Comparison of ENCODE assay signal across 39 cellular contexts in the genomic region with DNA sequence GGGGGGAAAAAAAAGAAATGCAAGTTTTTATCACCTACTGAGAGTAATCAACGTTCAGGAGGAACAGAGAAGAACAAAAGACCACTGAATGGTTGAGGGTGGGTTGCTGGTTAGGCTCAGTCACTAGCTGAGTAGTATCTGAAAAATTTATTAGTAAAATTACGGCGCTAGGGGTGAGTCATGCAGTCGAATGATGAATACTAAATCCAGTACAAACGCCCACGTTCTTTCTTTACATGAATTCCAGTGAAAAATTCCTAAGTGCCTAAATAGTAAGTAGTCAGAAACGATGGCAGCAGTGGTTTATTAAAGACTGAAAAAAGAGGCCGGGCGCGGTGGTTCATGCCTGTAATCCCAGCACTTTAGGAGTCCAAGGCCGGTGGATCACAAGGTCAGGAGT. TPM values are rescaled to one million over a fixed set of nuclear protein-coding genes. Genes with fewer than 3 reads are reported as not detected.
DNase-seq lines count a peak whose midpoint lies in the region; ATAC-seq and TF ChIP-seq lines count a peak whose summit lies in the region.
"Had no signal": no experiment of that assay in that cellular context is flagged by ENCODE, and none has a peak within 500 bp of the region (broad histone marks: within the 10 kb centered on the region; RNA-seq: fewer than 3 reads in every experiment).

No MANE protein-coding gene starts in this region.

- peaks cover 9% of the 10 kb centered on the region for H3K27me3 Mint-ChIP-seq in activated T-cell treated with anti-CD3 and anti-CD28 coated beads, Interleukin-2, amount 50 U/mL, for 24 hours
- H3K27me3 Mint-ChIP-seq: activated CD4-positive, alpha-beta T cell treated with anti-CD3 and anti-CD28 coated beads, Interleukin-2, amount 10 ng/mL, durations not matched to agents 24 days and 14 days; central memory CD8-positive, alpha-beta T cell; dendritic cell treated with granulocyte-macrophage colony-stimulating factor and Interleukin-4, amounts not matched to agents 40 ng/mL and 50 ng/mL, for 4 days had no signal

- H3K27me3 ChIP-seq in A673 (replicated peaks; ENCODE audit: insufficient read depth, low read depth, low read length, poor library complexity) = peaks cover 14% of the 10 kb centered on the region
- H3K27me3 ChIP-seq in GM23248 (replicated peaks; ENCODE audit: insufficient read depth) = peaks cover 8% of the 10 kb centered on the region; the same call in 1 of the 2 replicates
- H3K27me3 ChIP-seq in PC-3 (ENCODE audit: low read length) = peaks cover 37% of the 10 kb centered on the region
- no peaks in the 10 kb centered on the region for H3K27me3 ChIP-seq in mammary epithelial cell (ENCODE audit: insufficient read depth, low read length)
- H3K27me3 ChIP-seq in osteoblast (ENCODE audit: insufficient read depth, low read length) = no peaks in the 10 kb centered on the region
- H3K27me3 ChIP-seq: ascending aorta, left lung, tibial artery had no signal

- H3K4me3 ChIP-seq in A673 (ENCODE audit: low read depth, low read length, poor library complexity, severe bottlenecking) (no peak overlapping the region), GM23248 (no peak overlapping the region), PC-3 (ENCODE audit: low read length) (no peak overlapping the region), mammary epithelial cell (replicated peaks in 1 of 3; ENCODE audit: insufficient read depth in 1 of 3, low read depth in 2 of 3, low read length in 3 of 3) (no peak overlapping the region), osteoblast (ENCODE audit: insufficient read depth, low read length) (no peak overlapping the region)
- H3K4me3 ChIP-seq: ascending aorta, K562, left lung, tibial artery had no signal

- H3K27ac ChIP-seq in A673 (ENCODE audit: low read depth, low read length, poor library complexity, severe bottlenecking) (no peak overlapping the region), GM23248 (no peak overlapping the region), PC-3 (ENCODE audit: low read length) (no peak overlapping the region), mammary epithelial cell (ENCODE audit: insufficient read depth, low read depth, low read length) (no peak overlapping the region), osteoblast (ENCODE audit: low read depth, low read length) (no peak overlapping the region)
- H3K27ac ChIP-seq: ascending aorta, left lung, parathyroid adenoma, tibial artery, WERI-Rb-1 had no signal

- peak; percentile 40 for DNase-seq in A673 (ENCODE audit: low spot score)
- DNase-seq in GM23248 = peak; percentile 61
- DNase-seq in PC-3 = peak; percentile 77
- peak; percentile 56 for DNase-seq in mammary epithelial cell
- DNase-seq in osteoblast (ENCODE audit: insufficient read length, low spot score, missing footprints) = no peak
- no peak for DNase-seq in T-helper 1 cell
- no peak for DNase-seq in activated T-cell treated with anti-CD3 and anti-CD28 coated beads, Interleukin-2, amount 50 U/mL, for 24 hours
- DNase-seq in foreskin melanocyte = no peak
- DNase-seq: ACHN; activated CD4-positive, alpha-beta T cell treated with anti-CD3 and anti-CD28 coated beads, Interleukin-2, amount 10 ng/mL, durations not matched to agents 24 days and 14 days; activated gamma-delta T cell; activated naive CD8-positive, alpha-beta T cell treated with anti-CD3 and anti-CD28 coated beads for 36 hours; activated T-cell treated with anti-CD3 and anti-CD28 coated beads, Interleukin-2, amount 50 U/mL, for 4 hours; CD8-positive, alpha-beta memory T cell; erythroblast; glutamatergic neuron; left lung; mesenchymal stem cell; MM.1S; NCI-H2029; NCI-H2227 treated with DMSO at 0.1 percent for 48 hours; NCI-H526 treated with DMSO at 0.1 percent for 48 hours; NK-92 treated with Interleukin-12 subunit alpha and Interleukin-12 subunit beta, amount 100 ng/mL, for 24 hours; right cardiac atrium; SHP77; stimulated activated CD4-positive, alpha-beta T cell treated with anti-CD3 and anti-CD28 coated beads, Interleukin-12 subunit alpha, Interleukin-12 subunit beta, amount 100 ng/mL, for 4 hours; stimulated activated CD4-positive, alpha-beta T cell treated with anti-CD3 and anti-CD28 coated beads, Interleukin-2, amount 100 ng/mL, for 48 hours; T-helper 9 cell; tibial artery; WERI-Rb-1 had no signal

- H3K9me2 ChIP-seq in GM23248 (ENCODE audit: insufficient read depth) (no peaks in the 10 kb centered on the region), PC-3 (replicated peaks; ENCODE audit: low read length) (no peaks in the 10 kb centered on the region)

- intact Hi-C loops in A673 (cut with micrococcal nuclease; ENCODE audit: unreplicated experiment) = no loop called here
- intact Hi-C loops in PC-3 (cut with micrococcal nuclease) = no loop called here
- intact Hi-C loops in mammary epithelial cell (cut with micrococcal nuclease) = no loop called here

- POLR2A ChIA-PET in A673 (lab: Charles Lee; ENCODE audit: low non-redundant PET) = interaction anchor here (0.7 kb wide), 1 partner anchor 8 kb away, joined by 3 read pairs; no protein-coding TSS in a partner anchor
- POLR2A ChIA-PET in PC-3 (lab: Charles Lee; ENCODE audit: unreplicated experiment) = no interaction called here

- H3K36me3 Mint-ChIP-seq in activated T-cell treated with anti-CD3 and anti-CD28 coated beads, Interleukin-2, amount 50 U/mL, for 24 hours (ENCODE audit: low read depth) = no peaks in the 10 kb centered on the region
- H3K36me3 Mint-ChIP-seq: activated naive CD8-positive, alpha-beta T cell treated with anti-CD3 and anti-CD28 coated beads for 36 hours; CD8-positive, alpha-beta memory T cell had no signal

- in situ Hi-C loops in GM23248 (cut with MboI) (no loop called here), mammary epithelial cell (cut with MboI; ENCODE audit: low sequenced_read_pairs in 2 of 2) (no loop called here)

- BruUV-seq in A673 (replicated peaks; lab: Mats Ljungman, UMichigan) (no TSS peak), PC-3 (replicated peaks; lab: Mats Ljungman, UMichigan) (no TSS peak), mammary epithelial cell (replicated peaks; lab: Mats Ljungman, UMichigan) (no TSS peak)

- 43 to 44% methylated on average over 11 of the region's 11 CpGs for WGBS in GM23248 (ENCODE audit: low coverage in 1 of 2, low lambda C conversion rate in 2 of 2, missing lambda C conversion rate in 2 of 2), 2 experiments
- 14% methylated on average over 10 of the region's 11 CpGs for WGBS in mammary epithelial cell (ENCODE audit: low coverage, missing lambda C conversion rate)

- no peak; the same call in 1 of the 2 replicates for ATAC-seq in PC-3
- ATAC-seq: activated T-cell treated with anti-CD3 and anti-CD28 coated beads, Interleukin-2, amount 50 U/mL, for 4 hours; K562; left lung; right cardiac atrium had no signal

- H3K27ac Mint-ChIP-seq in activated T-cell treated with anti-CD3 and anti-CD28 coated beads, Interleukin-2, amount 50 U/mL, for 24 hours = no peak overlapping the region
- H3K27ac Mint-ChIP-seq: activated CD4-positive, alpha-beta T cell treated with anti-CD3 and anti-CD28 coated beads, Interleukin-2, amount 10 ng/mL, durations not matched to agents 24 days and 14 days; activated naive CD8-positive, alpha-beta T cell treated with anti-CD3 and anti-CD28 coated beads for 36 hours; CD8-positive, alpha-beta memory T cell; dendritic cell treated with granulocyte-macrophage colony-stimulating factor and Interleukin-4, amounts not matched to agents 40 ng/mL and 50 ng/mL, for 4 days had no signal

- H3K79me2 ChIP-seq in GM23248 (ENCODE audit: insufficient read depth) (no peaks in the 10 kb centered on the region), PC-3 (ENCODE audit: low read length) (no peaks in the 10 kb centered on the region), mammary epithelial cell (ENCODE audit: insufficient read depth, low read length) (no peaks in the 10 kb centered on the region), osteoblast (ENCODE audit: insufficient read depth, low read length) (no peaks in the 10 kb centered on the region)
- H3K79me2 ChIP-seq: parathyroid adenoma had no signal

- CTCF ChIA-PET in A673 (lab: Charles Lee) (no interaction called here), PC-3 (lab: Charles Lee) (no interaction called here), mammary epithelial cell (lab: Charles Lee; ENCODE audit: low non-redundant PET) (no interaction called here)

- H4K20me1 ChIP-seq in GM23248 (ENCODE audit: insufficient read depth) (no peaks in the 10 kb centered on the region), PC-3 (ENCODE audit: low read length) (no peaks in the 10 kb centered on the region), mammary epithelial cell (ENCODE audit: insufficient read depth, low read length) (no peaks in the 10 kb centered on the region), osteoblast (ENCODE audit: insufficient read depth, low read length) (no peaks in the 10 kb centered on the region)

- no peaks in the 10 kb centered on the region for H3K4me1 Mint-ChIP-seq in activated T-cell treated with anti-CD3 and anti-CD28 coated beads, Interleukin-2, amount 50 U/mL, for 24 hours (ENCODE audit: low read depth)
- H3K4me1 Mint-ChIP-seq: activated CD4-positive, alpha-beta T cell treated with anti-CD3 and anti-CD28 coated beads, Interleukin-2, amount 10 ng/mL, durations not matched to agents 24 days and 14 days; activated naive CD8-positive, alpha-beta T cell treated with anti-CD3 and anti-CD28 coated beads for 36 hours; CD8-positive, alpha-beta memory T cell; central memory CD8-positive, alpha-beta T cell; neural crest cell had no signal

- no peaks in the 10 kb centered on the region for H3K36me3 ChIP-seq in A673 (ENCODE audit: insufficient read depth, low read length, poor library complexity, severe bottlenecking)
- no peaks in the 10 kb centered on the region for H3K36me3 ChIP-seq in GM23248 (ENCODE audit: low read depth)
- H3K36me3 ChIP-seq in PC-3 (ENCODE audit: low read depth, low read length) = no peaks in the 10 kb centered on the region
- H3K36me3 ChIP-seq in mammary epithelial cell (ENCODE audit: insufficient read depth, low read length) = no peaks in the 10 kb centered on the region
- no peaks in the 10 kb centered on the region for H3K36me3 ChIP-seq in osteoblast (ENCODE audit: insufficient read depth, low read length)
- H3K36me3 ChIP-seq: ascending aorta, left lung, tibial artery, WERI-Rb-1 had no signal

- H3K4me1 ChIP-seq in A673 (ENCODE audit: insufficient read depth, low read length, poor library complexity, severe bottlenecking) = no peaks in the 10 kb centered on the region
- H3K4me1 ChIP-seq in GM23248 (ENCODE audit: insufficient read depth) = no peaks in the 10 kb centered on the region
- H3K4me1 ChIP-seq in PC-3 (ENCODE audit: insufficient read depth, low read length) = 0 out of 2 replicates have a peak, but pooled peaks cover 4% of the 10 kb centered on the region
- H3K4me1 ChIP-seq in mammary epithelial cell (ENCODE audit: insufficient read depth, low read length) = no peaks in the 10 kb centered on the region
- no peaks in the 10 kb centered on the region for H3K4me1 ChIP-seq in osteoblast (ENCODE audit: insufficient read depth, low read length)
- H3K4me1 ChIP-seq: ascending aorta, left lung, parathyroid adenoma, tibial artery had no signal

- H2AFZ ChIP-seq in GM23248 = no peak overlapping the region
- H2AFZ ChIP-seq in PC-3 (ENCODE audit: low read length) = no peak overlapping the region
- H2AFZ ChIP-seq in mammary epithelial cell (ENCODE audit: low read depth, low read length) = no peak overlapping the region
- no peak overlapping the region for H2AFZ ChIP-seq in osteoblast (ENCODE audit: low read length)
- H2AFZ ChIP-seq: parathyroid adenoma had no signal

- H3K9me3 ChIP-seq in A673 (ENCODE audit: low read depth, low read length, poor library complexity, severe bottlenecking) (no peaks in the 10 kb centered on the region), GM23248 (ENCODE audit: low read depth) (no peaks in the 10 kb centered on the region), PC-3 (ENCODE audit: low read length) (no peaks in the 10 kb centered on the region), mammary epithelial cell (replicated peaks; ENCODE audit: insufficient read depth, low read length) (no peaks in the 10 kb centered on the region), osteoblast (ENCODE audit: low read depth, low read length) (no peaks in the 10 kb centered on the region)
- H3K9me3 ChIP-seq: ascending aorta had no signal

- H3K9ac ChIP-seq in GM23248 = no peak overlapping the region
- H3K9ac ChIP-seq in PC-3 (ENCODE audit: low read length) = no peak overlapping the region
- H3K9ac ChIP-seq in mammary epithelial cell (ENCODE audit: insufficient read depth, low read length) = no peak overlapping the region
- H3K9ac ChIP-seq: parathyroid adenoma had no signal

- H3K4me3 Mint-ChIP-seq in activated T-cell treated with anti-CD3 and anti-CD28 coated beads, Interleukin-2, amount 50 U/mL, for 24 hours = no peak overlapping the region
- H3K4me3 Mint-ChIP-seq: activated CD4-positive, alpha-beta T cell treated with anti-CD3 and anti-CD28 coated beads, Interleukin-2, amount 10 ng/mL, durations not matched to agents 24 days and 14 days; activated naive CD8-positive, alpha-beta T cell treated with anti-CD3 and anti-CD28 coated beads for 36 hours; activated T-cell treated with anti-CD3 and anti-CD28 coated beads, Interleukin-2, amount 50 U/mL, for 4 hours; CD8-positive, alpha-beta memory T cell; central memory CD8-positive, alpha-beta T cell; dendritic cell treated with granulocyte-macrophage colony-stimulating factor and Interleukin-4, amounts not matched to agents 40 ng/mL and 50 ng/mL, for 4 days; neural crest cell had no signal

- TF ChIP-seq CTCF in A673 (conservative IDR thresholded peaks at IDR 0.05; ENCODE audit: low read depth, low read length) = no peak
- no peak for TF ChIP-seq CTCF in PC-3 (conservative IDR thresholded peaks at IDR 0.05; ENCODE audit: low read depth, low read length)
- TF ChIP-seq CTCF in mammary epithelial cell (conservative IDR thresholded peaks at IDR 0.05 in 1 of 2, IDR thresholded peaks at IDR 0.05 in 1 of 2; ENCODE audit: extremely low read depth in 1 of 2, insufficient read depth in 1 of 2, low read depth in 1 of 2, low read length in 2 of 2) = no peak
- TF ChIP-seq CTCF in osteoblast (IDR thresholded peaks at IDR 0.05; ENCODE audit: extremely low read depth, low read depth, low read length) = no peak

- no peaks in the 10 kb centered on the region for H3K9me3 Mint-ChIP-seq in activated T-cell treated with anti-CD3 and anti-CD28 coated beads, Interleukin-2, amount 50 U/mL, for 24 hours
- H3K9me3 Mint-ChIP-seq: activated CD4-positive, alpha-beta T cell treated with anti-CD3 and anti-CD28 coated beads, Interleukin-2, amount 10 ng/mL, durations not matched to agents 24 days and 14 days; central memory CD8-positive, alpha-beta T cell; neural crest cell had no signal

- H3K4me2 ChIP-seq in GM23248 (ENCODE audit: unreplicated experiment) (no peak overlapping the region), PC-3 (ENCODE audit: low read length) (no peak overlapping the region), mammary epithelial cell (ENCODE audit: insufficient read depth, low read depth, low read length) (no peak overlapping the region), osteoblast (ENCODE audit: insufficient read depth, low read length) (no peak overlapping the region)

- H3F3A ChIP-seq in GM23248 (ENCODE audit: insufficient read depth) (no peaks in the 10 kb centered on the region), PC-3 (ENCODE audit: low read length, unreplicated experiment) (no peaks in the 10 kb centered on the region)

- dilution Hi-C loops in mammary epithelial cell (cut with HindIII; ENCODE audit: low sequenced_read_pairs) = no loop called here

RNA-seq across cellular contexts. Expression of a gene that starts 52.0 kb away (rescaled TPM):
- total RNA-seq in A673 (2021) (not detected in 2 replicates), PC-3 (2014; rRNA removed) (not detected in 2 replicates), mammary epithelial cell (under 1 TPM in 1 of 2 donors, not detected in 1; 0.26 TPM), osteoblast (not detected in 2 replicates)
- total RNA-seq in GM23248 (2014; rRNA removed; shearing (Covaris generic)) = not detected in 2 replicates
- polyA plus RNA-seq in GM23248 (2016; fragmentation: Nextera tagmentation; extraction: Ambion mirVana) (not detected in 2 replicates), mammary epithelial cell (not detected)
- not detected for polyA minus RNA-seq in mammary epithelial cell
- total RNA-seq: activated naive CD8-positive, alpha-beta T cell treated with anti-CD3 and anti-CD28 coated beads for 36 hours; activated T-cell treated with anti-CD3 and anti-CD28 coated beads, Interleukin-2, amount 50 U/mL, for 4 hours; ascending aorta; CD8-positive, alpha-beta memory T cell; G401; HT-29; neural crest cell had no signal
- polyA plus RNA-seq: BJ; CD8-positive, alpha-beta memory T cell; right cardiac atrium had no signal

Comparison
In these comparisons a context has a peak if more than half of its experiments do, and no peak if none do; other contexts are left out.
1. DNase-seq: peak in A673 (single experiment), GM23248 (single experiment), PC-3 (single experiment) and mammary epithelial cell (single experiment); none in osteoblast (single experiment), T-helper 1 cell (0 of 5), activated T-cell treated with anti-CD3 and anti-CD28 coated beads, Interleukin-2, amount 50 U/mL, for 24 hours (single experiment) and foreskin melanocyte (single experiment).